In genomic region chr3:9301798-9302197, GRCh38 we compare ENCODE assay signal across 13 cellular contexts. TPM values are rescaled to one million over a fixed set of nuclear protein-coding genes. Genes with fewer than 3 reads are reported as not detected.
A peak's percentile ranks its signal among the peaks of the same experiment; 100 is the strongest.
DNase-seq lines count a peak whose midpoint lies in the region; ATAC-seq and TF ChIP-seq lines count a peak whose summit lies in the region.
"Had no signal": no experiment of that assay in that cellular context is flagged by ENCODE, and none has a peak within 500 bp of the region (broad histone marks: within the 10 kb centered on the region; RNA-seq: fewer than 3 reads in every experiment).

No MANE protein-coding gene starts in this region.

- H3K4me1 ChIP-seq in PC-9 (replicated peaks; ENCODE audit: insufficient read depth) = 0 out of 2 replicates have a peak, but pooled peaks cover 4% of the 10 kb centered on the region
- H3K4me1 ChIP-seq in foreskin keratinocyte = peaks cover 15% of the 10 kb centered on the region
- H3K4me1 ChIP-seq in prostate gland (replicated peaks) = no peaks in the 10 kb centered on the region

- TF ChIP-seq CTCF in activated CD8-positive, alpha-beta T cell treated with anti-CD3 and anti-CD28 coated beads for 36 hours (IDR thresholded peaks at IDR 0.05) = no peak
- TF ChIP-seq CTCF in PC-9 (conservative IDR thresholded peaks at IDR 0.05) (no peak), foreskin keratinocyte (conservative IDR thresholded peaks at IDR 0.05) (peak; percentile 8), prostate gland (IDR thresholded peaks at IDR 0.05) (no peak)

- no peak overlapping the region for H2AFZ ChIP-seq in PC-9

- no peaks in the 10 kb centered on the region for H3K9me3 ChIP-seq in PC-9 (ENCODE audit: insufficient read depth, low read depth)
- no peaks in the 10 kb centered on the region for H3K9me3 ChIP-seq in prostate gland
- H3K9me3 ChIP-seq: SJSA1 had no signal

- intact Hi-C loops in activated CD8-positive, alpha-beta T cell treated with anti-CD3 and anti-CD28 coated beads for 36 hours (cut with micrococcal nuclease) = loop anchor here (1.0 to 10.0 kb wide), 3 partner anchors 217 to 330 kb away; no protein-coding TSS in a partner anchor
- intact Hi-C loops in PC-9 (cut with micrococcal nuclease; ENCODE audit: unreplicated experiment) = loop anchor here (1.0 to 5.0 kb wide), 8 partner anchors 48 to 638 kb away; no protein-coding TSS in a partner anchor
- intact Hi-C loops in prostate gland (cut with DNase I) = loop anchor here (2.0 to 5.0 kb wide), 3 partner anchors 235 to 329 kb away; no protein-coding TSS in a partner anchor

- TF ChIP-seq POLR2A in prostate gland (IDR thresholded peaks at IDR 0.05) = no peak

- ATAC-seq in activated CD8-positive, alpha-beta T cell treated with anti-CD3 and anti-CD28 coated beads for 36 hours = peak; percentile 60
- no peak for ATAC-seq in activated CD8-positive, alpha-beta T cell treated with anti-CD3 and anti-CD28 coated beads, Interleukin-2, amount 10 ng/mL, durations not matched to agents 7 days and 5 days
- ATAC-seq in foreskin keratinocyte = peak; percentile 79
- peak; percentile 60 for ATAC-seq in stimulated activated effector memory CD8-positive, alpha-beta T cell treated with anti-CD3 and anti-CD28 coated beads, Interleukin-12 subunit alpha, Interleukin-12 subunit beta, amount 100 ng/mL, for 72 hours
- no peak for ATAC-seq in HG02884 (IDR thresholded peaks at IDR 0.05; ENCODE audit: unreplicated experiment)
- no peak for ATAC-seq in HG03571 (IDR thresholded peaks at IDR 0.05; ENCODE audit: unreplicated experiment)

- H3K27me3 Mint-ChIP-seq in activated CD8-positive, alpha-beta T cell treated with anti-CD3 and anti-CD28 coated beads for 36 hours = peaks cover 3% of the 10 kb centered on the region
- H3K27me3 Mint-ChIP-seq in activated CD8-positive, alpha-beta T cell treated with anti-CD3 and anti-CD28 coated beads, Interleukin-2, amount 10 ng/mL, durations not matched to agents 7 days and 5 days (ENCODE audit: low read depth) = peaks cover 11% of the 10 kb centered on the region

- no TSS peak for BruUV-seq in PC-9 (replicated peaks; lab: Mats Ljungman, UMichigan)

- H3F3A ChIP-seq in PC-9 (ENCODE audit: insufficient read depth, low read depth) = no peaks in the 10 kb centered on the region

- no peaks in the 10 kb centered on the region for H3K27me3 ChIP-seq in PC-9 (ENCODE audit: insufficient read depth, low read depth)
- no peaks in the 10 kb centered on the region for H3K27me3 ChIP-seq in foreskin keratinocyte
- no peaks in the 10 kb centered on the region for H3K27me3 ChIP-seq in prostate gland (replicated peaks; ENCODE audit: insufficient read depth)
- H3K27me3 ChIP-seq: SJSA1 had no signal

- H3K27ac Mint-ChIP-seq in activated CD8-positive, alpha-beta T cell treated with anti-CD3 and anti-CD28 coated beads for 36 hours = no peak overlapping the region
- no peak overlapping the region for H3K27ac Mint-ChIP-seq in activated CD8-positive, alpha-beta T cell treated with anti-CD3 and anti-CD28 coated beads, Interleukin-2, amount 10 ng/mL, durations not matched to agents 7 days and 5 days
- no peak overlapping the region for H3K27ac Mint-ChIP-seq in stimulated activated effector memory CD8-positive, alpha-beta T cell treated with anti-CD3 and anti-CD28 coated beads, Interleukin-12 subunit alpha, Interleukin-12 subunit beta, amount 100 ng/mL, for 72 hours
- H3K27ac Mint-ChIP-seq: activated naive CD4-positive, alpha-beta T cell treated with anti-CD3 and anti-CD28 coated beads, Interleukin-2, amount 50 U/mL, for 24 hours; CD8-positive, alpha-beta T cell had no signal

- H3K36me3 Mint-ChIP-seq in activated CD8-positive, alpha-beta T cell treated with anti-CD3 and anti-CD28 coated beads for 36 hours (ENCODE audit: low read depth) = no peaks in the 10 kb centered on the region
- no peaks in the 10 kb centered on the region for H3K36me3 Mint-ChIP-seq in activated CD8-positive, alpha-beta T cell treated with anti-CD3 and anti-CD28 coated beads, Interleukin-2, amount 10 ng/mL, durations not matched to agents 7 days and 5 days (ENCODE audit: low read depth)
- peaks cover 5% of the 10 kb centered on the region for H3K36me3 Mint-ChIP-seq in stimulated activated effector memory CD8-positive, alpha-beta T cell treated with anti-CD3 and anti-CD28 coated beads, Interleukin-12 subunit alpha, Interleukin-12 subunit beta, amount 100 ng/mL, for 72 hours
- H3K36me3 Mint-ChIP-seq: activated naive CD4-positive, alpha-beta T cell treated with anti-CD3 and anti-CD28 coated beads, Interleukin-2, amount 50 U/mL, for 24 hours; CD8-positive, alpha-beta T cell had no signal

- H3K4me3 ChIP-seq in PC-9 (no peak overlapping the region), prostate gland (no peak overlapping the region)
- H3K4me3 ChIP-seq: SJSA1 had no signal

- CTCF ChIA-PET in activated CD8-positive, alpha-beta T cell treated with anti-CD3 and anti-CD28 coated beads for 36 hours (lab: Charles Lee) = interaction anchor here (0.7 to 5.7 kb wide), 49 partner anchors 9 to 645 kb away, joined by 3 to 118 read pairs (median 4); partner anchors contain the start of genes RAD18 and SRGAP3
- CTCF ChIA-PET in activated CD8-positive, alpha-beta T cell treated with anti-CD3 and anti-CD28 coated beads, Interleukin-2, amount 10 ng/mL, durations not matched to agents 7 days and 5 days (lab: Charles Lee) = interaction anchor here (0.6 to 4.9 kb wide), 40 partner anchors 10 to 532 kb away, joined by 3 to 116 read pairs (median 4); partner anchors contain the start of genes OXTR, SRGAP3 and THUMPD3
- CTCF ChIA-PET in PC-9 (lab: Charles Lee) = interaction anchor here (0.6 to 2.0 kb wide), 13 partner anchors 22 to 638 kb away, joined by 3 to 12 read pairs (median 3); partner anchors contain the start of gene SRGAP3

- no peak overlapping the region for H3K27ac ChIP-seq in PC-9
- peak overlapping the region; percentile 74 for H3K27ac ChIP-seq in foreskin keratinocyte
- H3K27ac ChIP-seq in prostate gland = no peak overlapping the region
- H3K27ac ChIP-seq: heart left ventricle, SJSA1 had no signal

- POLR2A ChIA-PET in activated CD8-positive, alpha-beta T cell treated with anti-CD3 and anti-CD28 coated beads for 36 hours (lab: Charles Lee) = interaction anchor here (0.6 to 1.4 kb wide), 2 partner anchors 61 to 62 kb away, joined by 3 read pairs; partner anchors contain the start of gene THUMPD3
- POLR2A ChIA-PET in activated CD8-positive, alpha-beta T cell treated with anti-CD3 and anti-CD28 coated beads, Interleukin-2, amount 10 ng/mL, durations not matched to agents 7 days and 5 days (lab: Charles Lee) = interaction anchor here (0.6 to 1.9 kb wide), 2 partner anchors 330 to 339 kb away, joined by 3 to 7 read pairs; partner anchors contain the start of gene RAD18
- POLR2A ChIA-PET in PC-9 (lab: Charles Lee; ENCODE audit: unreplicated experiment) = interaction anchor here (0.5 to 0.6 kb wide), 2 partner anchors 1019 to 1176 kb away, joined by 3 read pairs; partner anchors contain the start of gene SEC13

- H3K4me1 Mint-ChIP-seq in activated CD8-positive, alpha-beta T cell treated with anti-CD3 and anti-CD28 coated beads for 36 hours (ENCODE audit: low read depth) = peaks cover 12% of the 10 kb centered on the region
- peaks cover 6% of the 10 kb centered on the region for H3K4me1 Mint-ChIP-seq in activated CD8-positive, alpha-beta T cell treated with anti-CD3 and anti-CD28 coated beads, Interleukin-2, amount 10 ng/mL, durations not matched to agents 7 days and 5 days (ENCODE audit: low read depth)
- peaks cover 14% of the 10 kb centered on the region for H3K4me1 Mint-ChIP-seq in stimulated activated effector memory CD8-positive, alpha-beta T cell treated with anti-CD3 and anti-CD28 coated beads, Interleukin-12 subunit alpha, Interleukin-12 subunit beta, amount 100 ng/mL, for 72 hours

- no peaks in the 10 kb centered on the region for H3K9me2 ChIP-seq in PC-9 (ENCODE audit: insufficient read depth)

- H3K9me3 Mint-ChIP-seq in activated CD8-positive, alpha-beta T cell treated with anti-CD3 and anti-CD28 coated beads for 36 hours = no peaks in the 10 kb centered on the region
- no peaks in the 10 kb centered on the region for H3K9me3 Mint-ChIP-seq in activated CD8-positive, alpha-beta T cell treated with anti-CD3 and anti-CD28 coated beads, Interleukin-2, amount 10 ng/mL, durations not matched to agents 7 days and 5 days (ENCODE audit: insufficient read depth)
- H3K9me3 Mint-ChIP-seq in stimulated activated effector memory CD8-positive, alpha-beta T cell treated with anti-CD3 and anti-CD28 coated beads, Interleukin-12 subunit alpha, Interleukin-12 subunit beta, amount 100 ng/mL, for 72 hours = peaks cover 4% of the 10 kb centered on the region
- H3K9me3 Mint-ChIP-seq: activated naive CD4-positive, alpha-beta T cell treated with anti-CD3 and anti-CD28 coated beads, Interleukin-2, amount 50 U/mL, for 24 hours; CD8-positive, alpha-beta T cell had no signal

- H3K79me2 ChIP-seq in PC-9 (ENCODE audit: low read depth) = no peaks in the 10 kb centered on the region

- peak overlapping the region; percentile 39; the same call in 1 of the 2 replicates for H3K4me2 ChIP-seq in PC-9

- no peak overlapping the region for H3K4me3 Mint-ChIP-seq in activated CD8-positive, alpha-beta T cell treated with anti-CD3 and anti-CD28 coated beads for 36 hours
- H3K4me3 Mint-ChIP-seq in activated CD8-positive, alpha-beta T cell treated with anti-CD3 and anti-CD28 coated beads, Interleukin-2, amount 10 ng/mL, durations not matched to agents 7 days and 5 days = no peak overlapping the region
- peak overlapping the region; percentile 18 for H3K4me3 Mint-ChIP-seq in stimulated activated effector memory CD8-positive, alpha-beta T cell treated with anti-CD3 and anti-CD28 coated beads, Interleukin-12 subunit alpha, Interleukin-12 subunit beta, amount 100 ng/mL, for 72 hours
- H3K4me3 Mint-ChIP-seq: CD8-positive, alpha-beta T cell had no signal

- 82% methylated on average over 10 of the region's 10 CpGs for WGBS in prostate gland

- H4K20me1 ChIP-seq in PC-9 (ENCODE audit: insufficient read depth) = no peaks in the 10 kb centered on the region

- H3K36me3 ChIP-seq in PC-9 (ENCODE audit: low read depth) = no peaks in the 10 kb centered on the region
- no peaks in the 10 kb centered on the region for H3K36me3 ChIP-seq in prostate gland
- H3K36me3 ChIP-seq: heart left ventricle, SJSA1 had no signal

- no peak for DNase-seq in activated CD8-positive, alpha-beta T cell treated with anti-CD3 and anti-CD28 coated beads for 36 hours
- DNase-seq in activated CD8-positive, alpha-beta T cell treated with anti-CD3 and anti-CD28 coated beads, Interleukin-2, amount 10 ng/mL, durations not matched to agents 7 days and 5 days = no peak
- DNase-seq in PC-9 = peak in 1 of 2 experiments; percentile 39
- peak; percentile 88 to 96 for DNase-seq in foreskin keratinocyte
- DNase-seq in stimulated activated effector memory CD8-positive, alpha-beta T cell treated with anti-CD3 and anti-CD28 coated beads, Interleukin-12 subunit alpha, Interleukin-12 subunit beta, amount 100 ng/mL, for 72 hours (ENCODE audit: low spot score in 2 of 2) = peak in 1 of 2 donors; percentile 3
- DNase-seq in prostate gland (ENCODE audit: low spot score) = no peak
- DNase-seq: GF-D8 had no signal

RNA-seq across cellular contexts. Expression of gene SRGAP3, which starts 52.4 kb away (rescaled TPM):
- 1 to 10 TPM; 1.8 to 2.5 TPM for total RNA-seq in activated CD8-positive, alpha-beta T cell treated with anti-CD3 and anti-CD28 coated beads for 36 hours
- total RNA-seq in activated CD8-positive, alpha-beta T cell treated with anti-CD3 and anti-CD28 coated beads, Interleukin-2, amount 10 ng/mL, durations not matched to agents 7 days and 5 days = 1 to 10 TPM; 5.3 to 5.9 TPM
- total RNA-seq in PC-9 (2021) = 12.9 and 17.5 TPM in 2 replicates
- total RNA-seq in foreskin keratinocyte = 16.2 and 17.9 TPM in 2 replicates
- 4.4 and 5.0 TPM in 2 replicates for polyA plus RNA-seq in foreskin keratinocyte
- total RNA-seq in prostate gland = 10 to 100 TPM; 23.6 to 50.3 TPM

Comparison
In these comparisons a context has a peak if more than half of its experiments do, and no peak if none do; other contexts are left out.
1. ATAC-seq: peak in activated CD8-positive, alpha-beta T cell treated with anti-CD3 and anti-CD28 coated beads for 36 hours (single experiment), foreskin keratinocyte (single experiment) and stimulated activated effector memory CD8-positive, alpha-beta T cell treated with anti-CD3 and anti-CD28 coated beads, Interleukin-12 subunit alpha, Interleukin-12 subunit beta, amount 100 ng/mL, for 72 hours (single experiment); none in activated CD8-positive, alpha-beta T cell treated with anti-CD3 and anti-CD28 coated beads, Interleukin-2, amount 10 ng/mL, durations not matched to agents 7 days and 5 days (single experiment), HG02884 (single experiment) and HG03571 (single experiment).
2. DNase-seq: peak in foreskin keratinocyte (2 of 2); none in activated CD8-positive, alpha-beta T cell treated with anti-CD3 and anti-CD28 coated beads for 36 hours (single experiment), activated CD8-positive, alpha-beta T cell treated with anti-CD3 and anti-CD28 coated beads, Interleukin-2, amount 10 ng/mL, durations not matched to agents 7 days and 5 days (single experiment) and prostate gland (single experiment).